Comparison of ENCODE assay signal across 12 cellular contexts in genomic region chr12:71556881-71557280, GRCh38.
DNase-seq lines count a peak whose midpoint lies in the region; ATAC-seq, FAIRE-seq and TF ChIP-seq lines count a peak whose summit lies in the region.
"Had no signal": no experiment of that assay in that cellular context is flagged by ENCODE, and none has a peak within 500 bp of the region (broad histone marks: within the 10 kb centered on the region; RNA-seq: fewer than 3 reads in every experiment).

No MANE protein-coding gene starts in this region.

- DNase-seq in AG20443 (ENCODE audit: low spot score) (peak; percentile 86), HTR-8/SVneo (ENCODE audit: insufficient read length, low spot score) (peak; percentile 78), K562 (ENCODE audit: extremely low read depth in 1 of 4, low spot score in 3 of 4) (no peak), kidney glomerular epithelial cell (lab: John Stamatoyannopoulos, UW) (peak; percentile 94), GM12891 (ENCODE audit: insufficient read length, low spot score) (no peak), Ammon's horn (ENCODE audit: low spot score) (no peak)
- DNase-seq in activated naive CD4-positive, alpha-beta T cell treated with anti-CD3 and anti-CD28 coated beads, Interleukin-2, amount 10 ng/mL, durations not matched to agents 7 days and 5 days, result no peak
- no peak for DNase-seq in effector CD8-positive, alpha-beta T cell (lab: John Stamatoyannopoulos, UW)
- DNase-seq: activated CD4-positive, alpha-beta T cell treated with anti-CD3 and anti-CD28 coated beads, Interleukin-2, amount 50 U/mL, for 48 hours; anterior cingulate cortex had no signal

- 0% methylated on average over 4 of the region's 4 CpGs for WGBS in K562 (ENCODE audit: insufficient coverage, low coverage, missing lambda C conversion rate)

- H3K9me1 ChIP-seq in K562 (ENCODE audit: control insufficient read depth, insufficient read depth, low read length), result no peaks in the 10 kb centered on the region

- no peaks in the 10 kb centered on the region for H3K9me3 ChIP-seq in K562 (replicated peaks; ENCODE audit: control insufficient read depth, insufficient read depth, low read depth, low read length)
- H3K9me3 ChIP-seq: tibial nerve had no signal

- CTCF ChIA-PET in K562 (lab: Yijun Ruan, JAX; ENCODE audit: low intra/inter-chr PET ratio), result no interaction called here
- CTCF ChIA-PET in activated naive CD4-positive, alpha-beta T cell treated with anti-CD3 and anti-CD28 coated beads, Interleukin-2, amount 10 ng/mL, durations not matched to agents 7 days and 5 days (lab: Charles Lee), result no interaction called here

- H3K27ac ChIP-seq in K562 (ENCODE audit: extremely low read depth, low read depth, low read length), result no peak overlapping the region
- H3K27ac ChIP-seq: tibial nerve had no signal

- no peaks in the 10 kb centered on the region for H3K4me1 Mint-ChIP-seq in activated naive CD4-positive, alpha-beta T cell treated with anti-CD3 and anti-CD28 coated beads, Interleukin-2, amount 10 ng/mL, durations not matched to agents 7 days and 5 days
- H3K4me1 Mint-ChIP-seq: nephron had no signal

- H3K4me3 ChIP-seq in K562, result no peak overlapping the region
- H3K4me3 ChIP-seq: tibial nerve had no signal

- H3K79me2 ChIP-seq in K562 (ENCODE audit: control insufficient read depth, insufficient read depth, low read length), result no peaks in the 10 kb centered on the region

- TF ChIP-seq EP300 in K562 (IDR thresholded peaks at IDR 0.05; ENCODE audit: low read length), result no peak

- no peaks in the 10 kb centered on the region for H3K36me3 ChIP-seq in K562 (ENCODE audit: control insufficient read depth, insufficient read depth, low read length)
- H3K36me3 ChIP-seq: tibial nerve had no signal

- H3K27me3 Mint-ChIP-seq in activated naive CD4-positive, alpha-beta T cell treated with anti-CD3 and anti-CD28 coated beads, Interleukin-2, amount 10 ng/mL, durations not matched to agents 7 days and 5 days, result peaks cover 4% of the 10 kb centered on the region

- intact Hi-C loops in K562 (cut with micrococcal nuclease), result loop anchor here (10.0 kb wide), 1 partner anchor 822 kb away; no protein-coding TSS in a partner anchor

- peak; percentile 54 for FAIRE-seq in HTR-8/SVneo (lab: Jason Lieb, UNC)
- FAIRE-seq in K562 (lab: Jason Lieb, UNC), result no peak
- no peak for FAIRE-seq in GM12891 (lab: Jason Lieb, UNC)

- no peak for ATAC-seq in K562

- TF ChIP-seq RAD21 in K562 (CRISPR knock-in tag; conservative IDR thresholded peaks at IDR 0.05 in 1 of 2, IDR thresholded peaks at IDR 0.05 in 1 of 2), result no peak

- no TSS peak for BruUV-seq in K562 (replicated peaks; lab: Mats Ljungman, UMichigan)

- in situ Hi-C loops in K562 (cut with MboI), result no loop called here

- no peak overlapping the region for H3K4me2 ChIP-seq in K562 (ENCODE audit: insufficient read depth, low read length)

- no peaks in the 10 kb centered on the region for H3K9me3 Mint-ChIP-seq in activated naive CD4-positive, alpha-beta T cell treated with anti-CD3 and anti-CD28 coated beads, Interleukin-2, amount 10 ng/mL, durations not matched to agents 7 days and 5 days
- H3K9me3 Mint-ChIP-seq: nephron had no signal

- no peak overlapping the region for H3K4me3 Mint-ChIP-seq in activated naive CD4-positive, alpha-beta T cell treated with anti-CD3 and anti-CD28 coated beads, Interleukin-2, amount 10 ng/mL, durations not matched to agents 7 days and 5 days
- H3K4me3 Mint-ChIP-seq: nephron had no signal

- POLR2A ChIA-PET in K562 (lab: Yijun Ruan, JAX), result no interaction called here

- H4K20me1 ChIP-seq in K562 (replicated peaks; ENCODE audit: control insufficient read depth, insufficient read depth, low read length), result no peaks in the 10 kb centered on the region

- TF ChIP-seq POLR2A in K562 (conservative IDR thresholded peaks at IDR 0.05) (no peak), GM12891 (IDR thresholded peaks at IDR 0.05; ENCODE audit: low read depth, low read length) (no peak)

- no peak for TF ChIP-seq CTCF in K562 (IDR thresholded peaks at IDR 0.05 in 2 of 3, conservative IDR thresholded peaks at IDR 0.05 in 1 of 3; ENCODE audit: insufficient read depth in 2 of 3, low read depth in 1 of 3, low read length in 3 of 3)

- H3K27ac Mint-ChIP-seq in activated naive CD4-positive, alpha-beta T cell treated with anti-CD3 and anti-CD28 coated beads, Interleukin-2, amount 10 ng/mL, durations not matched to agents 7 days and 5 days, result no peak overlapping the region

- no peak overlapping the region for H2AFZ ChIP-seq in K562 (ENCODE audit: low read depth, low read length)

- H3K9ac ChIP-seq in K562 (ENCODE audit: insufficient read depth in 1 of 2, low read depth in 2 of 2, low read length in 2 of 2), result no peak overlapping the region

- no peaks in the 10 kb centered on the region for H3K36me3 Mint-ChIP-seq in activated naive CD4-positive, alpha-beta T cell treated with anti-CD3 and anti-CD28 coated beads, Interleukin-2, amount 10 ng/mL, durations not matched to agents 7 days and 5 days

- H3K27me3 ChIP-seq in K562 (ENCODE audit: control insufficient read depth in 2 of 2, insufficient read depth in 2 of 2, low read length in 2 of 2), result no peaks in the 10 kb centered on the region; a peak in 2 of 5 replicates
- H3K27me3 ChIP-seq: tibial nerve had no signal

- H3K4me1 ChIP-seq in K562 (replicated peaks in 1 of 2; ENCODE audit: control insufficient read depth in 2 of 2, insufficient read depth in 2 of 2, low read length in 2 of 2), result no peaks in the 10 kb centered on the region
- H3K4me1 ChIP-seq: tibial nerve had no signal

TF ChIP-seq in K562, 482 proteins besides CTCF, POLR2A, EP300 and RAD21:
- peak; percentile 37 for TF ChIP-seq FOSL1 (tag; conservative IDR thresholded peaks at IDR 0.05)
- peak; percentile 35 for TF ChIP-seq ATF3 (IDR thresholded peaks at IDR 0.05)
- TF ChIP-seq ATF3 (CRISPR knock-in tag; conservative IDR thresholded peaks at IDR 0.05), result no peak
- no peak for TF ChIP-seq COPS2 (conservative IDR thresholded peaks at IDR 0.05)
- TF ChIP-seq, protein P1, sequence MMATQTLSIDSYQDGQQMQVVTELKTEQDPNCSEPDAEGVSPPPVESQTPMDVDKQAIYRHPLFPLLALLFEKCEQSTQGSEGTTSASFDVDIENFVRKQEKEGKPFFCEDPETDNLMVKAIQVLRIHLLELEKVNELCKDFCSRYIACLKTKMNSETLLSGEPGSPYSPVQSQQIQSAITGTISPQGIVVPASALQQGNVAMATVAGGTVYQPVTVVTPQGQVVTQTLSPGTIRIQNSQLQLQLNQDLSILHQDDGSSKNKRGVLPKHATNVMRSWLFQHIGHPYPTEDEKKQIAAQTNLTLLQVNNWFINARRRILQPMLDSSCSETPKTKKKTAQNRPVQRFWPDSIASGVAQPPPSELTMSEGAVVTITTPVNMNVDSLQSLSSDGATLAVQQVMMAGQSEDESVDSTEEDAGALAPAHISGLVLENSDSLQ (IDR thresholded peaks at IDR 0.05), result no peak

TF ChIP-seq in GM12891, 5 proteins besides CTCF, POLR2A, EP300 and RAD21:
- TF ChIP-seq SPI1 (IDR thresholded peaks at IDR 0.05; ENCODE audit: low read depth, low read length) (no peak), POU2F2 (IDR thresholded peaks at IDR 0.05; ENCODE audit: low read depth, low read length) (no peak), TAF1 (IDR thresholded peaks at IDR 0.05; ENCODE audit: low read depth, low read length) (no peak), PAX5 (IDR thresholded peaks at IDR 0.05; ENCODE audit: insufficient read depth, low read length, severe bottlenecking) (no peak), POLR2AphosphoS5 (IDR thresholded peaks at IDR 0.05; ENCODE audit: low read depth, low read length) (no peak)

Comparison
In these comparisons a context has a peak if more than half of its experiments do, and no peak if none do; other contexts are left out.
1. DNase-seq: peak in AG20443 (single experiment), HTR-8/SVneo (single experiment) and kidney glomerular epithelial cell (single experiment); none in K562 (0 of 4), GM12891 (single experiment), activated naive CD4-positive, alpha-beta T cell treated with anti-CD3 and anti-CD28 coated beads, Interleukin-2, amount 10 ng/mL, durations not matched to agents 7 days and 5 days (single experiment), Ammon's horn (single experiment) and effector CD8-positive, alpha-beta T cell (single experiment).